8 cellular contexts compared by ENCODE assay signal in genomic region chr15:92801774-92802464, GRCh38.
DNase-seq lines count a peak whose midpoint lies in the region; ATAC-seq and TF ChIP-seq lines count a peak whose summit lies in the region.

No MANE protein-coding gene starts in this region.

- no peak overlapping the region for H3K4me3 Mint-ChIP-seq in T-helper 2 cell treated with Interferon-gamma antibody and Interleukin-4, amounts not matched to agents 5 μg/mL and 100 μg/mL, for 36 hours
- no peak overlapping the region for H3K4me3 Mint-ChIP-seq in WTC11

- no peaks in the 10 kb centered on the region for H3K9me3 ChIP-seq in right atrium auricular region
- H3K9me3 ChIP-seq in thyroid gland: no peaks in the 10 kb centered on the region

- H3K36me3 Mint-ChIP-seq in T-helper 2 cell treated with Interferon-gamma antibody and Interleukin-4, amounts not matched to agents 5 μg/mL and 100 μg/mL, for 36 hours (ENCODE audit: low read depth): peaks cover 7% of the 10 kb centered on the region
- no peaks in the 10 kb centered on the region for H3K36me3 Mint-ChIP-seq in WTC11

- CTCF ChIA-PET in WTC11 (lab: Charles Lee): interaction anchor here (0.6 to 2.1 kb wide), 4 partner anchors 55 to 116 kb away, joined by 3 to 4 read pairs (median 4); no protein-coding TSS in a partner anchor

- 80 to 89% methylated on average over 5 of the region's 5 CpGs for WGBS in thyroid gland, 2 donors

- no peak for DNase-seq in T-helper 2 cell treated with Interferon-gamma antibody and Interleukin-4, amounts not matched to agents 5 μg/mL and 100 μg/mL, for 36 hours (ENCODE audit: low spot score)
- DNase-seq in T-helper 2 cell (no peak), WTC11 (ENCODE audit: low spot score) (no peak), right atrium auricular region (ENCODE audit: low spot score) (peak; percentile 85), thyroid gland (peak in 1 of 2 donors; percentile 44), cortex of kidney (lab: John Stamatoyannopoulos, UW) (no peak)

- H3K27ac Mint-ChIP-seq in T-helper 2 cell treated with Interferon-gamma antibody and Interleukin-4, amounts not matched to agents 5 μg/mL and 100 μg/mL, for 36 hours: peak overlapping the region; percentile 17
- peak overlapping the region; percentile 69 for H3K27ac Mint-ChIP-seq in WTC11

- H3K9me3 Mint-ChIP-seq in T-helper 2 cell treated with Interferon-gamma antibody and Interleukin-4, amounts not matched to agents 5 μg/mL and 100 μg/mL, for 36 hours: no peaks in the 10 kb centered on the region
- H3K9me3 Mint-ChIP-seq in WTC11: no peaks in the 10 kb centered on the region

- TF ChIP-seq POLR2A in thyroid gland (IDR thresholded peaks at IDR 0.05): no peak

- H3K27ac ChIP-seq in right atrium auricular region (peak overlapping the region; percentile 69 to 80), thyroid gland (peak overlapping the region; percentile 18 to 99 (median 41))

- H3K36me3 ChIP-seq in right atrium auricular region: no peaks in the 10 kb centered on the region
- H3K36me3 ChIP-seq in thyroid gland: no peaks in the 10 kb centered on the region

- POLR2A ChIA-PET in WTC11 (lab: Charles Lee): interaction anchor here (1.2 kb wide), 1 partner anchor 80 kb away, joined by 5 read pairs; no protein-coding TSS in a partner anchor

- no peaks in the 10 kb centered on the region for H3K27me3 Mint-ChIP-seq in T-helper 2 cell treated with Interferon-gamma antibody and Interleukin-4, amounts not matched to agents 5 μg/mL and 100 μg/mL, for 36 hours (ENCODE audit: low read depth)
- H3K27me3 Mint-ChIP-seq in WTC11 (ENCODE audit: low read depth): no peaks in the 10 kb centered on the region

- peaks cover 0 to 32% of the 10 kb centered on the region in 2 donors for H3K4me1 ChIP-seq in right atrium auricular region
- peaks cover 16 to 38% of the 10 kb centered on the region in 2 donors for H3K4me1 ChIP-seq in thyroid gland

- no peak for TF ChIP-seq CTCF in WTC11 (IDR thresholded peaks at IDR 0.05)
- TF ChIP-seq CTCF in right atrium auricular region (IDR thresholded peaks at IDR 0.05): no peak
- no peak for TF ChIP-seq CTCF in thyroid gland (IDR thresholded peaks at IDR 0.05)

- ATAC-seq in WTC11: no peak
- no peak for ATAC-seq in HG03097 (IDR thresholded peaks at IDR 0.05; ENCODE audit: low FRiP score, unreplicated experiment)
- no peak for ATAC-seq in GM21737 (IDR thresholded peaks at IDR 0.05; ENCODE audit: unreplicated experiment)

- H3K4me3 ChIP-seq in right atrium auricular region: no peak overlapping the region
- H3K4me3 ChIP-seq in thyroid gland (replicated peaks in 1 of 3): no peak overlapping the region

- no peaks in the 10 kb centered on the region for H3K27me3 ChIP-seq in right atrium auricular region
- no peaks in the 10 kb centered on the region for H3K27me3 ChIP-seq in thyroid gland

- H3K4me1 Mint-ChIP-seq in T-helper 2 cell treated with Interferon-gamma antibody and Interleukin-4, amounts not matched to agents 5 μg/mL and 100 μg/mL, for 36 hours (ENCODE audit: low read depth): peaks cover 31% of the 10 kb centered on the region
- peaks cover 8% of the 10 kb centered on the region for H3K4me1 Mint-ChIP-seq in WTC11

- intact Hi-C loops in thyroid gland (cut with DNase I): no loop called here

TF ChIP-seq in WTC11, 78 proteins besides CTCF, POLR2A, EP300 and RAD21 (continues in another document):
- TF ChIP-seq, protein P1, sequence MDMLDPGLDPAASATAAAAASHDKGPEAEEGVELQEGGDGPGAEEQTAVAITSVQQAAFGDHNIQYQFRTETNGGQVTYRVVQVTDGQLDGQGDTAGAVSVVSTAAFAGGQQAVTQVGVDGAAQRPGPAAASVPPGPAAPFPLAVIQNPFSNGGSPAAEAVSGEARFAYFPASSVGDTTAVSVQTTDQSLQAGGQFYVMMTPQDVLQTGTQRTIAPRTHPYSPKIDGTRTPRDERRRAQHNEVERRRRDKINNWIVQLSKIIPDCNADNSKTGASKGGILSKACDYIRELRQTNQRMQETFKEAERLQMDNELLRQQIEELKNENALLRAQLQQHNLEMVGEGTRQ (CRISPR knock-in tag; IDR thresholded peaks at IDR 0.05): no peak
- TF ChIP-seq GTF2I (CRISPR knock-in tag; conservative IDR thresholded peaks at IDR 0.05): no peak
- TF ChIP-seq JUN (CRISPR knock-in tag; IDR thresholded peaks at IDR 0.05): no peak
- TF ChIP-seq, protein P2, sequence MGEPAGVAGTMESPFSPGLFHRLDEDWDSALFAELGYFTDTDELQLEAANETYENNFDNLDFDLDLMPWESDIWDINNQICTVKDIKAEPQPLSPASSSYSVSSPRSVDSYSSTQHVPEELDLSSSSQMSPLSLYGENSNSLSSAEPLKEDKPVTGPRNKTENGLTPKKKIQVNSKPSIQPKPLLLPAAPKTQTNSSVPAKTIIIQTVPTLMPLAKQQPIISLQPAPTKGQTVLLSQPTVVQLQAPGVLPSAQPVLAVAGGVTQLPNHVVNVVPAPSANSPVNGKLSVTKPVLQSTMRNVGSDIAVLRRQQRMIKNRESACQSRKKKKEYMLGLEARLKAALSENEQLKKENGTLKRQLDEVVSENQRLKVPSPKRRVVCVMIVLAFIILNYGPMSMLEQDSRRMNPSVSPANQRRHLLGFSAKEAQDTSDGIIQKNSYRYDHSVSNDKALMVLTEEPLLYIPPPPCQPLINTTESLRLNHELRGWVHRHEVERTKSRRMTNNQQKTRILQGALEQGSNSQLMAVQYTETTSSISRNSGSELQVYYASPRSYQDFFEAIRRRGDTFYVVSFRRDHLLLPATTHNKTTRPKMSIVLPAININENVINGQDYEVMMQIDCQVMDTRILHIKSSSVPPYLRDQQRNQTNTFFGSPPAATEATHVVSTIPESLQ (CRISPR knock-in tag; IDR thresholded peaks at IDR 0.05): no peak
- TF ChIP-seq ZNF317 (CRISPR knock-in tag; IDR thresholded peaks at IDR 0.05; ENCODE audit: borderline replicate concordance, low read depth): no peak
- TF ChIP-seq ZBTB21 (CRISPR knock-in tag; IDR thresholded peaks at IDR 0.05; ENCODE audit: borderline replicate concordance): no peak
- no peak for TF ChIP-seq PRRX2 (CRISPR knock-in tag; IDR thresholded peaks at IDR 0.05)
- no peak for TF ChIP-seq ZNF281 (CRISPR knock-in tag; IDR thresholded peaks at IDR 0.05)
- no peak for TF ChIP-seq NFE2L1 (CRISPR knock-in tag; IDR thresholded peaks at IDR 0.05)
- TF ChIP-seq SOX15 (CRISPR knock-in tag; IDR thresholded peaks at IDR 0.05): no peak
- TF ChIP-seq CREB1 (CRISPR knock-in tag; IDR thresholded peaks at IDR 0.05): no peak
- no peak for TF ChIP-seq ZNF423 (CRISPR knock-in tag; IDR thresholded peaks at IDR 0.05)
- TF ChIP-seq ATF1 (CRISPR knock-in tag; IDR thresholded peaks at IDR 0.05): no peak
- TF ChIP-seq, protein P3, sequence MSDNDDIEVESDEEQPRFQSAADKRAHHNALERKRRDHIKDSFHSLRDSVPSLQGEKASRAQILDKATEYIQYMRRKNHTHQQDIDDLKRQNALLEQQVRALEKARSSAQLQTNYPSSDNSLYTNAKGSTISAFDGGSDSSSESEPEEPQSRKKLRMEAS (CRISPR knock-in tag; IDR thresholded peaks at IDR 0.05): no peak
- TF ChIP-seq ZNF138 (CRISPR knock-in tag; conservative IDR thresholded peaks at IDR 0.05): no peak
- TF ChIP-seq FOXK1 (CRISPR knock-in tag; IDR thresholded peaks at IDR 0.05): no peak
- TF ChIP-seq PREB (CRISPR knock-in tag; IDR thresholded peaks at IDR 0.05; ENCODE audit: borderline replicate concordance): no peak
- TF ChIP-seq, protein P4, sequence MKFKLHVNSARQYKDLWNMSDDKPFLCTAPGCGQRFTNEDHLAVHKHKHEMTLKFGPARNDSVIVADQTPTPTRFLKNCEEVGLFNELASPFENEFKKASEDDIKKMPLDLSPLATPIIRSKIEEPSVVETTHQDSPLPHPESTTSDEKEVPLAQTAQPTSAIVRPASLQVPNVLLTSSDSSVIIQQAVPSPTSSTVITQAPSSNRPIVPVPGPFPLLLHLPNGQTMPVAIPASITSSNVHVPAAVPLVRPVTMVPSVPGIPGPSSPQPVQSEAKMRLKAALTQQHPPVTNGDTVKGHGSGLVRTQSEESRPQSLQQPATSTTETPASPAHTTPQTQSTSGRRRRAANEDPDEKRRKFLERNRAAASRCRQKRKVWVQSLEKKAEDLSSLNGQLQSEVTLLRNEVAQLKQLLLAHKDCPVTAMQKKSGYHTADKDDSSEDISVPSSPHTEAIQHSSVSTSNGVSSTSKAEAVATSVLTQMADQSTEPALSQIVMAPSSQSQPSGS (CRISPR knock-in tag; IDR thresholded peaks at IDR 0.05; ENCODE audit: borderline replicate concordance, low read depth): no peak
- TF ChIP-seq FOXP1 (CRISPR knock-in tag; IDR thresholded peaks at IDR 0.05; ENCODE audit: borderline replicate concordance): no peak
